Comparison of ENCODE assay signal across 8 cellular contexts in genomic region chr2:85541262-85541661, GRCh38. TPM values are rescaled to one million over a fixed set of nuclear protein-coding genes. Genes with fewer than 3 reads are reported as not detected.
DNase-seq lines count a peak whose midpoint lies in the region; ATAC-seq and TF ChIP-seq lines count a peak whose summit lies in the region.

No MANE protein-coding gene starts in this region.

- H3K27me3 ChIP-seq in right atrium auricular region (no peaks in the 10 kb centered on the region), muscle layer of colon (ENCODE audit: control insufficient read depth in 1 of 2, insufficient read depth in 2 of 2, low read length in 2 of 2) (no peaks in the 10 kb centered on the region)

- H3K9me3 Mint-ChIP-seq in MCF 10A (ENCODE audit: unreplicated experiment): no peaks in the 10 kb centered on the region

- H3K27ac ChIP-seq in right atrium auricular region (peak overlapping the region; percentile 99), muscle layer of colon (ENCODE audit: low read depth, low read length) (peak overlapping the region; percentile 96)

- no peak for TF ChIP-seq CTCF in right atrium auricular region (IDR thresholded peaks at IDR 0.05)
- TF ChIP-seq CTCF in MCF 10A (IDR thresholded peaks at IDR 0.05; ENCODE audit: unreplicated experiment): no peak

- H3K27me3 Mint-ChIP-seq in MCF 10A (ENCODE audit: insufficient read depth, unreplicated experiment): no peaks in the 10 kb centered on the region

- H3K9me3 ChIP-seq in right atrium auricular region (no peaks in the 10 kb centered on the region), muscle layer of colon (ENCODE audit: low read length) (no peaks in the 10 kb centered on the region)

- H3K36me3 ChIP-seq in right atrium auricular region (peaks cover 59% of the 10 kb centered on the region), muscle layer of colon (ENCODE audit: insufficient read depth, low read length) (peaks cover 53% of the 10 kb centered on the region)

- H3K4me3 ChIP-seq in right atrium auricular region: peak overlapping the region; percentile 87 to 98
- H3K4me3 ChIP-seq in muscle layer of colon (ENCODE audit: low read depth in 1 of 2, low read length in 2 of 2): peak overlapping the region in 1 of 2 donors; percentile 76

- H3K4me3 Mint-ChIP-seq in MCF 10A (ENCODE audit: unreplicated experiment): peak overlapping the region; percentile 98

- DNase-seq in right atrium auricular region (ENCODE audit: low spot score) (no peak), cardiac septum (ENCODE audit: low spot score) (no peak), MCF 10A (ENCODE audit: unreplicated experiment) (no peak), T-helper 9 cell (no peak), NCI-H1694 (lab: John Stamatoyannopoulos, UW) (no peak)

- peaks cover 3 to 50% of the 10 kb centered on the region in 2 donors for H3K4me1 ChIP-seq in right atrium auricular region
- peaks cover 51% of the 10 kb centered on the region for H3K4me1 ChIP-seq in muscle layer of colon (ENCODE audit: insufficient read depth, low read length)

- peaks cover 39% of the 10 kb centered on the region for H3K4me1 Mint-ChIP-seq in MCF 10A (ENCODE audit: insufficient read depth, unreplicated experiment)

- ATAC-seq in HG02623 (IDR thresholded peaks at IDR 0.05; ENCODE audit: unreplicated experiment) (no peak), HG02588 (IDR thresholded peaks at IDR 0.05; ENCODE audit: unreplicated experiment) (no peak)

- POLR2A ChIA-PET in MCF 10A (lab: Yijun Ruan, JAX): interaction anchor here (0.6 to 18.1 kb wide), 25 partner anchors 8 to 217 kb away, joined by 3 to 376 read pairs (median 8); partner anchors contain the start of genes C2orf68, ELMOD3, GGCX and RETSAT

- peak overlapping the region; percentile 35 for H3K27ac Mint-ChIP-seq in MCF 10A (ENCODE audit: low read depth, unreplicated experiment)

- peaks cover 69% of the 10 kb centered on the region for H3K36me3 Mint-ChIP-seq in MCF 10A (ENCODE audit: insufficient read depth, unreplicated experiment)

- intact Hi-C loops in cardiac septum (cut with DNase I): no loop called here
- intact Hi-C loops in MCF 10A (cut with micrococcal nuclease): loop anchor here (1.0 kb wide), 1 partner anchor 121 kb away; no protein-coding TSS in a partner anchor

- no TSS peak for BruUV-seq in MCF 10A (replicated peaks; lab: Mats Ljungman, UMichigan)

- CTCF ChIA-PET in MCF 10A (lab: Yijun Ruan, JAX): interaction anchor here (0.6 to 5.3 kb wide), 9 partner anchors 10 to 244 kb away, joined by 3 to 53 read pairs (median 3); partner anchors contain the start of gene SH2D6

- H3K9ac ChIP-seq in muscle layer of colon (ENCODE audit: low read length): peak overlapping the region; percentile 77

RNA-seq across cellular contexts. Expression of gene MAT2A, which starts 2.3 kb away (rescaled TPM):
- total RNA-seq in right atrium auricular region (100 to 1,000 TPM in 1 of 2 donors, 10 to 100 TPM in 1; 95.6 to 101 TPM), cardiac septum (146 TPM), MCF 10A (2022) (348 and 366 TPM in 2 replicates)

RNA-seq across cellular contexts. Expression of gene GGCX, which starts 20.0 kb away (rescaled TPM):
- total RNA-seq in right atrium auricular region (10 to 100 TPM; 18.0 to 23.3 TPM), cardiac septum (23.3 TPM), MCF 10A (2022) (49.1 and 52.2 TPM in 2 replicates)

RNA-seq across cellular contexts. Expression of gene VAMP8, which starts 36.1 kb away (rescaled TPM):
- total RNA-seq in right atrium auricular region (10 to 100 TPM; 11.9 to 26.1 TPM), cardiac septum (8.2 TPM), MCF 10A (2022) (49.9 and 56.0 TPM in 2 replicates)

RNA-seq across cellular contexts. Expression of gene VAMP5, which starts 43.0 kb away (rescaled TPM):
- total RNA-seq in right atrium auricular region: 10 to 100 TPM; 37.2 to 61.7 TPM
- 27.9 TPM for total RNA-seq in cardiac septum
- 1.6 and 3.0 TPM in 2 replicates for total RNA-seq in MCF 10A (2022)

RNA-seq across cellular contexts. Expression of gene RNF181, which starts 54.3 kb away (rescaled TPM):
- total RNA-seq in right atrium auricular region (100 to 1,000 TPM; 109 to 194 TPM), cardiac septum (82.4 TPM), MCF 10A (2022) (125 and 215 TPM in 2 replicates)
